ENCODE assay signal across 16 cellular contexts in genomic region chr3:4340077-4340410, GRCh38. TPM values are rescaled to one million over a fixed set of nuclear protein-coding genes. Genes with fewer than 3 reads are reported as not detected.
A peak's percentile ranks its signal among the peaks of the same experiment; 100 is the strongest.
DNase-seq lines count a peak whose midpoint lies in the region; ATAC-seq and TF ChIP-seq lines count a peak whose summit lies in the region.
"Had no signal": no experiment of that assay in that cellular context is flagged by ENCODE, and none has a peak within 500 bp of the region (broad histone marks: within the 10 kb centered on the region; RNA-seq: fewer than 3 reads in every experiment).

No MANE protein-coding gene starts in this region.

- ATAC-seq in HG03378 (IDR thresholded peaks at IDR 0.05; ENCODE audit: unreplicated experiment) (no peak), GM21723 (IDR thresholded peaks at IDR 0.05; ENCODE audit: unreplicated experiment) (no peak)
- ATAC-seq: HCT116 had no signal

- H3K36me3 Mint-ChIP-seq in brain (peaks cover 5% of the 10 kb centered on the region), osteocyte (ENCODE audit: unreplicated experiment) (peaks cover 5% of the 10 kb centered on the region)

- H3K4me3 Mint-ChIP-seq in brain (no peak overlapping the region), osteocyte (ENCODE audit: unreplicated experiment) (no peak overlapping the region)

- H3K9me3 Mint-ChIP-seq in brain = peaks cover 0 to 2% (median 0%) of the 10 kb centered on the region in 5 experiments
- H3K9me3 Mint-ChIP-seq in osteocyte (ENCODE audit: unreplicated experiment) = no peaks in the 10 kb centered on the region

- no peaks in the 10 kb centered on the region for H3F3A ChIP-seq in Loucy (ENCODE audit: low read depth)

- H4K20me1 ChIP-seq in Loucy (ENCODE audit: insufficient read depth, low read length, poor library complexity, severe bottlenecking) = no peaks in the 10 kb centered on the region

- H3K9ac ChIP-seq in Loucy (ENCODE audit: low read depth, low read length, poor library complexity, severe bottlenecking) = peak overlapping the region; percentile 40
- H3K9ac ChIP-seq: SK-N-SH had no signal

- H3K4me3 ChIP-seq in Loucy (ENCODE audit: low read length, poor library complexity, severe bottlenecking) = peak overlapping the region; percentile 55
- H3K4me3 ChIP-seq in tibial artery = no peak overlapping the region

- peak overlapping the region; percentile 92 for H2AFZ ChIP-seq in Loucy (ENCODE audit: low read length)

- H3K27me3 Mint-ChIP-seq in brain = no peaks in the 10 kb centered on the region
- H3K27me3 Mint-ChIP-seq in osteocyte (ENCODE audit: unreplicated experiment) = no peaks in the 10 kb centered on the region

- DNase-seq in tibial artery (no peak), osteocyte (ENCODE audit: extremely low spot score, unreplicated experiment) (no peak)
- DNase-seq in stimulated activated CD8-positive, alpha-beta memory T cell treated with anti-CD3 and anti-CD28 coated beads, Interleukin-4, amount 100 ng/mL, for 48 hours = no peak
- DNase-seq: ACHN, DMS 273 treated with DMSO at 0.1 percent for 48 hours, EL, NCI-H187 treated with DMSO at 0.1 percent for 48 hours, NCI-H446 treated with DMSO at 0.1 percent for 48 hours, NCI-H774, SK-N-SH had no signal

- H3K27ac Mint-ChIP-seq in brain (peak overlapping the region in 3 of 5 experiments; percentile 31 to 49 (median 36)), osteocyte (ENCODE audit: unreplicated experiment) (no peak overlapping the region)

- H3K9me3 ChIP-seq in Loucy (ENCODE audit: insufficient read depth, low read depth, low read length) (no peaks in the 10 kb centered on the region), tibial artery (no peaks in the 10 kb centered on the region)
- H3K9me3 ChIP-seq: SK-N-SH had no signal

- H3K4me2 ChIP-seq in Loucy (ENCODE audit: low read depth, low read length, poor library complexity, severe bottlenecking) = peak overlapping the region; percentile 67
- H3K4me2 ChIP-seq: SK-N-SH had no signal

- intact Hi-C loops in tibial artery (cut with DNase I; ENCODE audit: low total_unique reads) = no loop called here

- no peaks in the 10 kb centered on the region for H3K9me2 ChIP-seq in Loucy (replicated peaks; ENCODE audit: low read depth, low read length)
- H3K9me2 ChIP-seq: SK-N-SH had no signal

- H3K4me1 Mint-ChIP-seq in brain (peaks cover 24% of the 10 kb centered on the region), osteocyte (ENCODE audit: unreplicated experiment) (peaks cover 31% of the 10 kb centered on the region)

- TF ChIP-seq CTCF in Loucy (conservative IDR thresholded peaks at IDR 0.05; ENCODE audit: low read length) (no peak), brain (conservative IDR thresholded peaks at IDR 0.05) (no peak), tibial artery (IDR thresholded peaks at IDR 0.05) (no peak), osteocyte (IDR thresholded peaks at IDR 0.05) (no peak)

- no peaks in the 10 kb centered on the region for H3K36me3 ChIP-seq in Loucy (ENCODE audit: insufficient read depth, low read length)
- no peaks in the 10 kb centered on the region for H3K36me3 ChIP-seq in tibial artery

- H3K27me3 ChIP-seq in Loucy (ENCODE audit: insufficient read depth, low read length, poor library complexity, severe bottlenecking) (no peaks in the 10 kb centered on the region), layer of hippocampus (ENCODE audit: control insufficient read depth, insufficient read depth, low read length) (no peaks in the 10 kb centered on the region), tibial artery (no peaks in the 10 kb centered on the region)

- H3K4me1 ChIP-seq in Loucy (ENCODE audit: insufficient read depth, low read length, poor library complexity, severe bottlenecking) (peaks cover 27% of the 10 kb centered on the region), tibial artery (peaks cover 0 to 41% (median 21%) of the 10 kb centered on the region in 4 donors)

- H3K27ac ChIP-seq in layer of hippocampus (ENCODE audit: low read depth, low read length) (peak overlapping the region; percentile 55), tibial artery (peak overlapping the region; percentile 56 to 77)

- no peaks in the 10 kb centered on the region for H3K79me2 ChIP-seq in Loucy (ENCODE audit: insufficient read depth, low read length)

RNA-seq across cellular contexts. Expression of gene SETMAR, which starts 36.9 kb away (rescaled TPM):
- 9.5 TPM for polyA plus RNA-seq in brain (ENCODE audit: insufficient read depth, low read depth, low replicate concordance)
- 14.6 and 18.0 TPM in 2 replicates for total RNA-seq in osteocyte
